ENCODE assay signal across 34 cellular contexts in the genomic region with DNA sequence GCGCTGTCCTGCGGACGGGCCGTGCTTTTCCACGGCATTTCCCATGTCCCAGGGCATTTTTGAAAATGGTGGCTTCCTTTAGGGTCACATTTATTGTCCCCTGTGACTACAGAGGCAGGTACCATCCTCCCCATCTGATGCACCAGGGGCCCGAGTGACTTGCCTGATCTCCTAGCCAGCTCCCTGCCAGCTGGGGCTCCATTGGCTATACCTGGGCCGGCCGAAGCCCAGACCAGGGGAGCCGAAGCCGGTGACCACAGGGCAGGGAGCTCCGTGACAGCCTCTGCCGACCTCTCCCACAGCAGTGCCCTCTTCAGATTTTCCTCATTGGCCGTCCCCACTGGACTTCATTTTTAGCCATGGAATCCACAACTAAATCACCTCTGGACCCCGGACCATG.
"Had no signal": no experiment of that assay in that cellular context is flagged by ENCODE, and none has a peak within 500 bp of the region (broad histone marks: within the 10 kb centered on the region; RNA-seq: fewer than 3 reads in every experiment).

No MANE protein-coding gene starts in this region.

- H3K4me3 ChIP-seq: MG63 had no signal

- H3K36me3 ChIP-seq: MG63 had no signal

- H3K27ac ChIP-seq: KMS-11 had no signal

- H3K27me3 ChIP-seq: MG63 had no signal

- H3K9me3 ChIP-seq: MG63 had no signal

- DNase-seq: Karpas-422, Kasumi-1, MG63, MM.1S, MV-4-11, NCI-H1048, NCI-H1092, NCI-H1092 treated with DMSO at 0.1 percent for 48 hours, NCI-H1105, NCI-H1105 treated with DMSO at 0.1 percent for 48 hours, NCI-H1417, NCI-H1417 treated with DMSO at 0.1 percent for 48 hours, NCI-H1436, NCI-H1436 treated with DMSO at 0.1 percent for 48 hours, NCI-H146, NCI-H1694, NCI-H1694 treated with DMSO at 0.1 percent for 48 hours, NCI-H187, NCI-H187 treated with DMSO at 0.1 percent for 48 hours, NCI-H1930, NCI-H2029, NCI-H2029 treated with DMSO at 0.1 percent for 48 hours, NCI-H2081, NCI-H2081 treated with DMSO at 0.1 percent for 48 hours, NCI-H2107, NCI-H2171, NCI-H2171 treated with DMSO at 0.1 percent for 48 hours, NCI-H2227 treated with DMSO at 0.1 percent for 48 hours, NCI-H226, NCI-H345, NCI-H446, NCI-H446 treated with DMSO at 0.1 percent for 48 hours, NCI-H510A had no signal
